ENCODE assay signal across 14 cellular contexts in genomic region chr6:19788684-19789083, GRCh38. TPM values are rescaled to one million over a fixed set of nuclear protein-coding genes. Genes with fewer than 3 reads are reported as not detected.
DNase-seq lines count a peak whose midpoint lies in the region; ATAC-seq and TF ChIP-seq lines count a peak whose summit lies in the region.
"Had no signal": no experiment of that assay in that cellular context is flagged by ENCODE, and none has a peak within 500 bp of the region (broad histone marks: within the 10 kb centered on the region; RNA-seq: fewer than 3 reads in every experiment).

No MANE protein-coding gene starts in this region.

- no peaks in the 10 kb centered on the region for H3K9me3 Mint-ChIP-seq in chondrocyte (ENCODE audit: low read depth)
- peaks cover 0 to 4% of the 10 kb centered on the region in 2 donors for H3K9me3 Mint-ChIP-seq in stimulated activated naive B cell treated with anti-CD40 and anti-IgM and Interleukin-4, amounts not matched to agents 10 μg/mL and 1 μg/mL and 100 μg/mL, for 72 hours
- H3K9me3 Mint-ChIP-seq in type B pancreatic cell, result no peaks in the 10 kb centered on the region

- H3K4me1 ChIP-seq in thoracic aorta (ENCODE audit: control insufficient read depth in 1 of 2, low read depth in 2 of 2), result peaks cover 21 to 44% of the 10 kb centered on the region in 2 donors

- peak overlapping the region; percentile 51 for H3K27ac Mint-ChIP-seq in chondrocyte (ENCODE audit: unreplicated experiment)
- no peak overlapping the region for H3K27ac Mint-ChIP-seq in stimulated activated naive B cell treated with anti-CD40 and anti-IgM and Interleukin-4, amounts not matched to agents 10 μg/mL and 1 μg/mL and 100 μg/mL, for 72 hours
- no peak overlapping the region for H3K27ac Mint-ChIP-seq in type B pancreatic cell
- H3K27ac Mint-ChIP-seq: CD4-positive, CD25-positive, alpha-beta regulatory T cell had no signal

- H3K27me3 Mint-ChIP-seq in chondrocyte (ENCODE audit: low read depth), result no peaks in the 10 kb centered on the region
- no peaks in the 10 kb centered on the region for H3K27me3 Mint-ChIP-seq in stimulated activated naive B cell treated with anti-CD40 and anti-IgM and Interleukin-4, amounts not matched to agents 10 μg/mL and 1 μg/mL and 100 μg/mL, for 72 hours
- H3K27me3 Mint-ChIP-seq in type B pancreatic cell, result no peaks in the 10 kb centered on the region
- H3K27me3 Mint-ChIP-seq: CD4-positive, CD25-positive, alpha-beta regulatory T cell had no signal

- DNase-seq in EH (ENCODE audit: low read depth) (peak; percentile 16), chondrocyte (ENCODE audit: low spot score) (no peak), fibroblast of the aortic adventitia (ENCODE audit: low read depth) (peak; percentile 48), thoracic aorta (ENCODE audit: low spot score) (no peak), NCI-H1694 treated with DMSO at 0.1 percent for 48 hours (lab: John Stamatoyannopoulos, UW) (no peak), type B pancreatic cell (ENCODE audit: extremely low spot score, unreplicated experiment) (no peak)
- no peak for DNase-seq in stimulated activated naive B cell treated with anti-CD40 and anti-IgM and Interleukin-4, amounts not matched to agents 10 μg/mL and 1 μg/mL and 100 μg/mL, for 72 hours
- DNase-seq: 8988T; ACHN; CD4-positive, CD25-positive, alpha-beta regulatory T cell; DMS53; GM23248 had no signal

- TF ChIP-seq CTCF in chondrocyte (IDR thresholded peaks at IDR 0.05) (no peak), fibroblast of the aortic adventitia (IDR thresholded peaks at IDR 0.05; ENCODE audit: insufficient read depth, low read length) (no peak), thoracic aorta (IDR thresholded peaks at IDR 0.05) (no peak), type B pancreatic cell (conservative IDR thresholded peaks at IDR 0.05) (no peak)

- H3K36me3 Mint-ChIP-seq in chondrocyte (ENCODE audit: low read depth), result no peaks in the 10 kb centered on the region
- no peaks in the 10 kb centered on the region for H3K36me3 Mint-ChIP-seq in stimulated activated naive B cell treated with anti-CD40 and anti-IgM and Interleukin-4, amounts not matched to agents 10 μg/mL and 1 μg/mL and 100 μg/mL, for 72 hours
- no peaks in the 10 kb centered on the region for H3K36me3 Mint-ChIP-seq in type B pancreatic cell
- H3K36me3 Mint-ChIP-seq: CD4-positive, CD25-positive, alpha-beta regulatory T cell had no signal

- H3K4me3 ChIP-seq in fibroblast of the aortic adventitia (ENCODE audit: low read depth, low read length) (no peak overlapping the region), thoracic aorta (peak overlapping the region; percentile 24)
- H3K4me3 ChIP-seq: BLaER1 treated with 17β-estradiol and CSF1 and Interleukin-3, amounts not matched to agents 10 nM and 100 nM; GM23248 had no signal

- H3K4me3 Mint-ChIP-seq in chondrocyte (ENCODE audit: unreplicated experiment) (no peak overlapping the region), type B pancreatic cell (no peak overlapping the region)
- no peak overlapping the region for H3K4me3 Mint-ChIP-seq in stimulated activated naive B cell treated with anti-CD40 and anti-IgM and Interleukin-4, amounts not matched to agents 10 μg/mL and 1 μg/mL and 100 μg/mL, for 72 hours
- H3K4me3 Mint-ChIP-seq: CD4-positive, CD25-positive, alpha-beta regulatory T cell had no signal

- H3K27me3 ChIP-seq in thoracic aorta (replicated peaks; ENCODE audit: insufficient read depth), result no peaks in the 10 kb centered on the region
- H3K27me3 ChIP-seq: BLaER1 treated with 17β-estradiol and CSF1 and Interleukin-3, amounts not matched to agents 10 nM and 100 nM had no signal

- no peaks in the 10 kb centered on the region for H3K9me3 ChIP-seq in thoracic aorta
- H3K9me3 ChIP-seq: BLaER1 treated with 17β-estradiol and CSF1 and Interleukin-3, amounts not matched to agents 10 nM and 100 nM had no signal

- no peak for ATAC-seq in thoracic aorta (ENCODE audit: insufficient number of reproducible peaks, low FRiP score, low read depth)
- ATAC-seq in stimulated activated naive B cell treated with anti-CD40 and anti-IgM and Interleukin-4, amounts not matched to agents 10 μg/mL and 1 μg/mL and 100 μg/mL, for 72 hours (replicated peaks), result no peak
- ATAC-seq: HCT116 had no signal

- peak overlapping the region; percentile 59 to 72 for H3K27ac ChIP-seq in thoracic aorta
- H3K27ac ChIP-seq: BLaER1 treated with 17β-estradiol and CSF1 and Interleukin-3, amounts not matched to agents 10 nM and 100 nM; GM23248 had no signal

- H3K4me1 Mint-ChIP-seq in chondrocyte (ENCODE audit: low read depth), result peaks cover 46% of the 10 kb centered on the region
- no peaks in the 10 kb centered on the region for H3K4me1 Mint-ChIP-seq in stimulated activated naive B cell treated with anti-CD40 and anti-IgM and Interleukin-4, amounts not matched to agents 10 μg/mL and 1 μg/mL and 100 μg/mL, for 72 hours
- H3K4me1 Mint-ChIP-seq in type B pancreatic cell (ENCODE audit: unreplicated experiment), result peaks cover 4% of the 10 kb centered on the region
- H3K4me1 Mint-ChIP-seq: CD4-positive, CD25-positive, alpha-beta regulatory T cell had no signal

- no peaks in the 10 kb centered on the region for H3K36me3 ChIP-seq in thoracic aorta
- H3K36me3 ChIP-seq: BLaER1 treated with 17β-estradiol and CSF1 and Interleukin-3, amounts not matched to agents 10 nM and 100 nM had no signal

RNA-seq across cellular contexts. Expression of gene ID4, which starts 48.5 kb away (rescaled TPM):
- 79.9 to 139 TPM (median 136 TPM) in 3 replicates for total RNA-seq in chondrocyte
- 11.4 and 18.0 TPM in 2 replicates for total RNA-seq in fibroblast of the aortic adventitia (ENCODE audit: low replicate concordance)
- total RNA-seq in thoracic aorta, result 100 to 1,000 TPM in 1 of 2 donors, 10 to 100 TPM in 1; 83.3 to 130 TPM
- 83.6 and 90.9 TPM in 2 replicates for total RNA-seq in type B pancreatic cell (ENCODE audit: low replicate concordance)
- total RNA-seq: CD4-positive, CD25-positive, alpha-beta regulatory T cell had no signal

Comparison
In these comparisons a context has a peak if more than half of its experiments do, and no peak if none do; other contexts are left out.
1. DNase-seq: peak in EH (single experiment) and fibroblast of the aortic adventitia (single experiment); none in chondrocyte (single experiment), thoracic aorta (single experiment), stimulated activated naive B cell treated with anti-CD40 and anti-IgM and Interleukin-4, amounts not matched to agents 10 μg/mL and 1 μg/mL and 100 μg/mL, for 72 hours (single experiment), NCI-H1694 treated with DMSO at 0.1 percent for 48 hours (single experiment) and type B pancreatic cell (single experiment).